Comparison of ENCODE assay signal across 9 cellular contexts in genomic region chr3:58585994-58586393, GRCh38. TPM values are rescaled to one million over a fixed set of nuclear protein-coding genes. Genes with fewer than 3 reads are reported as not detected.
DNase-seq lines count a peak whose midpoint lies in the region; ATAC-seq and TF ChIP-seq lines count a peak whose summit lies in the region.
"Had no signal": no experiment of that assay in that cellular context is flagged by ENCODE, and none has a peak within 500 bp of the region (broad histone marks: within the 10 kb centered on the region; RNA-seq: fewer than 3 reads in every experiment).

No MANE protein-coding gene starts in this region.

- POLR2A ChIA-PET in activated CD4-positive, alpha-beta T cell treated with anti-CD3 and anti-CD28 coated beads, Interleukin-2, amount 10 ng/mL, durations not matched to agents 7 days and 5 days (lab: Charles Lee) = no interaction called here
- POLR2A ChIA-PET in Panc1 (lab: Charles Lee) = no interaction called here

- intact Hi-C loops in Panc1 (cut with micrococcal nuclease; ENCODE audit: unreplicated experiment) = loop anchor here (5.0 kb wide), 1 partner anchor 41 kb away; no protein-coding TSS in a partner anchor
- intact Hi-C loops in left ventricle myocardium inferior (cut with micrococcal nuclease) = no loop called here
- intact Hi-C loops in left colon (cut with DNase I, micrococcal nuclease) = no loop called here

- no peaks in the 10 kb centered on the region for H3K9me3 Mint-ChIP-seq in activated CD4-positive, alpha-beta T cell treated with anti-CD3 and anti-CD28 coated beads, Interleukin-2, amount 10 ng/mL, durations not matched to agents 7 days and 5 days

- peaks cover 10% of the 10 kb centered on the region; the same call in 1 of the 2 replicates for H3K4me1 ChIP-seq in Panc1 (ENCODE audit: control insufficient read depth, insufficient read depth, low read length)
- peaks cover 39% of the 10 kb centered on the region for H3K4me1 ChIP-seq in left ventricle myocardium inferior
- H3K4me1 ChIP-seq in subcutaneous abdominal adipose tissue (ENCODE audit: control insufficient read depth in 5 of 5, insufficient read depth in 5 of 5, low read length in 5 of 5) = peaks cover 2 to 31% (median 19%) of the 10 kb centered on the region in 5 donors

- H3K27ac ChIP-seq in Panc1 (ENCODE audit: low read length) (no peak overlapping the region), left ventricle myocardium inferior (replicated peaks) (peak overlapping the region; percentile 91), subcutaneous abdominal adipose tissue (ENCODE audit: low read depth, low read length) (no peak overlapping the region)
- H3K27ac ChIP-seq: C4-2B had no signal

- H3K9me3 ChIP-seq in Panc1 (ENCODE audit: control insufficient read depth, insufficient read depth, low read depth, low read length) (no peaks in the 10 kb centered on the region), left ventricle myocardium inferior (replicated peaks) (no peaks in the 10 kb centered on the region), subcutaneous abdominal adipose tissue (ENCODE audit: control insufficient read depth in 5 of 5, low read length in 5 of 5) (no peaks in the 10 kb centered on the region)

- H3K27me3 ChIP-seq in Panc1 (ENCODE audit: control insufficient read depth, insufficient read depth, low read length) (no peaks in the 10 kb centered on the region), left ventricle myocardium inferior (ENCODE audit: low read depth) (peaks cover 7% of the 10 kb centered on the region), subcutaneous abdominal adipose tissue (ENCODE audit: control insufficient read depth in 5 of 5, insufficient read depth in 4 of 5, low read length in 5 of 5) (peaks cover 6 to 27% (median 14%) of the 10 kb centered on the region in 5 donors)

- H3K36me3 Mint-ChIP-seq in activated CD4-positive, alpha-beta T cell treated with anti-CD3 and anti-CD28 coated beads, Interleukin-2, amount 10 ng/mL, durations not matched to agents 7 days and 5 days (ENCODE audit: low read depth) = peaks cover 5% of the 10 kb centered on the region

- in situ Hi-C loops in Panc1 (cut with HindIII; ENCODE audit: low pct_unique_long_range_greater_than_20kb, low sequenced_read_pairs) = no loop called here

- ATAC-seq in Panc1 (0 out of 2 replicates have a peak, but pooled peaks have one; percentile 6), HG03521 (IDR thresholded peaks at IDR 0.05; ENCODE audit: unreplicated experiment) (no peak), left colon (no peak), HG02623 (IDR thresholded peaks at IDR 0.05; ENCODE audit: unreplicated experiment) (no peak)

- DNase-seq in activated CD4-positive, alpha-beta T cell treated with anti-CD3 and anti-CD28 coated beads, Interleukin-2, amount 10 ng/mL, durations not matched to agents 7 days and 5 days = no peak
- DNase-seq in activated CD4-positive, alpha-beta T cell treated with anti-CD3 and anti-CD28 coated beads for 1 hour = no peak
- DNase-seq in Panc1 (ENCODE audit: low read depth, low spot score) = no peak
- DNase-seq in left ventricle myocardium inferior = no peak
- no peak for DNase-seq in left colon

- no TSS peak for BruUV-seq in Panc1 (replicated peaks; lab: Mats Ljungman, UMichigan)

- H3K27ac Mint-ChIP-seq in activated CD4-positive, alpha-beta T cell treated with anti-CD3 and anti-CD28 coated beads, Interleukin-2, amount 10 ng/mL, durations not matched to agents 7 days and 5 days = no peak overlapping the region

- CTCF ChIA-PET in activated CD4-positive, alpha-beta T cell treated with anti-CD3 and anti-CD28 coated beads, Interleukin-2, amount 10 ng/mL, durations not matched to agents 7 days and 5 days (lab: Charles Lee) = interaction anchor here (0.7 to 1.3 kb wide), 5 partner anchors 14 to 411 kb away, joined by 3 to 6 read pairs (median 3); no protein-coding TSS in a partner anchor
- CTCF ChIA-PET in Panc1 (lab: Charles Lee) = no interaction called here

- H3K4me3 Mint-ChIP-seq in activated CD4-positive, alpha-beta T cell treated with anti-CD3 and anti-CD28 coated beads, Interleukin-2, amount 10 ng/mL, durations not matched to agents 7 days and 5 days = peak overlapping the region; percentile 81

- H3K4me3 ChIP-seq in Panc1 (ENCODE audit: low read depth in 2 of 2, low read length in 2 of 2) = peak overlapping the region; percentile 61 to 77; a peak in 3 of 4 replicates
- H3K4me3 ChIP-seq in left ventricle myocardium inferior = peak overlapping the region; percentile 66
- H3K4me3 ChIP-seq in subcutaneous abdominal adipose tissue (ENCODE audit: low read depth in 1 of 5, low read length in 5 of 5) = peak overlapping the region in 4 of 5 donors; percentile 64 to 91 (median 76)

- H3K36me3 ChIP-seq in Panc1 (ENCODE audit: control insufficient read depth, insufficient read depth, low read length) (no peaks in the 10 kb centered on the region), left ventricle myocardium inferior (no peaks in the 10 kb centered on the region), subcutaneous abdominal adipose tissue (ENCODE audit: control insufficient read depth in 5 of 5, insufficient read depth in 5 of 5, low read length in 5 of 5) (no peaks in the 10 kb centered on the region)

- peaks cover 12% of the 10 kb centered on the region for H3K4me1 Mint-ChIP-seq in activated CD4-positive, alpha-beta T cell treated with anti-CD3 and anti-CD28 coated beads, Interleukin-2, amount 10 ng/mL, durations not matched to agents 7 days and 5 days

- no peak for TF ChIP-seq CTCF in Panc1 (IDR thresholded peaks at IDR 0.05)
- no peak for TF ChIP-seq CTCF in left ventricle myocardium inferior (IDR thresholded peaks at IDR 0.05; ENCODE audit: borderline replicate concordance)

- no peak overlapping the region for H3K9ac ChIP-seq in subcutaneous abdominal adipose tissue (ENCODE audit: low read length in 5 of 5)

- H3K27me3 Mint-ChIP-seq in activated CD4-positive, alpha-beta T cell treated with anti-CD3 and anti-CD28 coated beads, Interleukin-2, amount 10 ng/mL, durations not matched to agents 7 days and 5 days = peaks cover 51% of the 10 kb centered on the region

RNA-seq across cellular contexts. Expression of gene FAM107A, which starts 8.8 kb away (rescaled TPM):
- not detected for total RNA-seq in activated CD4-positive, alpha-beta T cell treated with anti-CD3 and anti-CD28 coated beads, Interleukin-2, amount 10 ng/mL, durations not matched to agents 7 days and 5 days
- total RNA-seq in Panc1 (2021; ENCODE audit: unreplicated experiment) (0.08 TPM), left ventricle myocardium inferior (115 TPM), left colon (10 to 100 TPM in 1 of 2 donors, 1 to 10 TPM in 1; 7.8 to 10.2 TPM)
- polyA plus RNA-seq in Panc1 (2012; ENCODE audit: insufficient read length) = 0.25 TPM

RNA-seq across cellular contexts. Expression of gene ACOX2, which starts 49.0 kb away (rescaled TPM):
- not detected for total RNA-seq in activated CD4-positive, alpha-beta T cell treated with anti-CD3 and anti-CD28 coated beads, Interleukin-2, amount 10 ng/mL, durations not matched to agents 7 days and 5 days
- total RNA-seq in Panc1 (2021; ENCODE audit: unreplicated experiment) (3.2 TPM), left ventricle myocardium inferior (37.2 TPM), left colon (10 to 100 TPM; 17.0 to 17.8 TPM)
- polyA plus RNA-seq in Panc1 (2012; ENCODE audit: insufficient read length) = 3.3 TPM

Comparison
In these comparisons a context has a peak if more than half of its experiments do, and no peak if none do; other contexts are left out.
1. RNA of gene FAM107A, which starts 8.8 kb away (total RNA-seq): 115 TPM in left ventricle myocardium inferior (single experiment); 7.8 to 10.2 TPM in left colon, 0.08 TPM in Panc1 (single experiment) and not detected in activated CD4-positive, alpha-beta T cell treated with anti-CD3 and anti-CD28 coated beads, Interleukin-2, amount 10 ng/mL, durations not matched to agents 7 days and 5 days; every median in the first group is over 10 times any median in the second.
2. Peak in every context shown above with its lines, with median percentiles within 50 percentile points of each other: H3K4me3 ChIP-seq.